In genomic region chr6:147407571-147407970, GRCh38 we compare ENCODE assay signal across 1 cellular context.
TF ChIP-seq lines count a peak whose summit lies in the region.

No MANE protein-coding gene starts in this region.

TF ChIP-seq in WTC11, 78 proteins besides CTCF, POLR2A, EP300 and RAD21 (continued from another document):
- no peak for TF ChIP-seq PREB (CRISPR knock-in tag; IDR thresholded peaks at IDR 0.05; ENCODE audit: borderline replicate concordance)
- no peak for TF ChIP-seq SOX15 (CRISPR knock-in tag; IDR thresholded peaks at IDR 0.05)
- TF ChIP-seq TP53 (CRISPR knock-in tag; IDR thresholded peaks at IDR 0.05) = no peak
